Comparison of ENCODE assay signal across 2 cellular contexts in the genomic region with DNA sequence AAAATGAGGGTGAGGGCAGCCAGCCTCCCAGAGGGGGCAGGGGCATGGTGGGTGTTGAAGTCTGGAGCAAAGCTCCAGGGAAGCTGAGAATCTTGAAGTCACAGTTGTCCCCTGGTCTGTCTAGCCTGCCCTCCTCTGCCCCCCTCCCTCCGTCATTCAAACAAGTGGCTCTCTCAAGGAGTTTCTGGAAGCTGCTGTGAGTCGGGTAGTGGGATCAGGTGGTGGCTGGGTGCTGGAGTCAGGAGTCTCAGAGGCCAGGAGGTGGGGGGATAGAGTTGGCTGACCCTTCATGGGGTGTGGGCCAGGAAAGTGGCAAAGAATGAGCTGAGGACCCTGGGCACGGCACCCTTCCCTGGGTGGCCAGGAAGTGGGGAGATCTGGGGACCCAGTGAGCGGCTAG.
TF ChIP-seq lines count a peak whose summit lies in the region.

No MANE protein-coding gene starts in this region.

TF ChIP-seq in SK-N-SH, 30 proteins besides CTCF, POLR2A, EP300 and RAD21:
- TF ChIP-seq, protein P1, sequence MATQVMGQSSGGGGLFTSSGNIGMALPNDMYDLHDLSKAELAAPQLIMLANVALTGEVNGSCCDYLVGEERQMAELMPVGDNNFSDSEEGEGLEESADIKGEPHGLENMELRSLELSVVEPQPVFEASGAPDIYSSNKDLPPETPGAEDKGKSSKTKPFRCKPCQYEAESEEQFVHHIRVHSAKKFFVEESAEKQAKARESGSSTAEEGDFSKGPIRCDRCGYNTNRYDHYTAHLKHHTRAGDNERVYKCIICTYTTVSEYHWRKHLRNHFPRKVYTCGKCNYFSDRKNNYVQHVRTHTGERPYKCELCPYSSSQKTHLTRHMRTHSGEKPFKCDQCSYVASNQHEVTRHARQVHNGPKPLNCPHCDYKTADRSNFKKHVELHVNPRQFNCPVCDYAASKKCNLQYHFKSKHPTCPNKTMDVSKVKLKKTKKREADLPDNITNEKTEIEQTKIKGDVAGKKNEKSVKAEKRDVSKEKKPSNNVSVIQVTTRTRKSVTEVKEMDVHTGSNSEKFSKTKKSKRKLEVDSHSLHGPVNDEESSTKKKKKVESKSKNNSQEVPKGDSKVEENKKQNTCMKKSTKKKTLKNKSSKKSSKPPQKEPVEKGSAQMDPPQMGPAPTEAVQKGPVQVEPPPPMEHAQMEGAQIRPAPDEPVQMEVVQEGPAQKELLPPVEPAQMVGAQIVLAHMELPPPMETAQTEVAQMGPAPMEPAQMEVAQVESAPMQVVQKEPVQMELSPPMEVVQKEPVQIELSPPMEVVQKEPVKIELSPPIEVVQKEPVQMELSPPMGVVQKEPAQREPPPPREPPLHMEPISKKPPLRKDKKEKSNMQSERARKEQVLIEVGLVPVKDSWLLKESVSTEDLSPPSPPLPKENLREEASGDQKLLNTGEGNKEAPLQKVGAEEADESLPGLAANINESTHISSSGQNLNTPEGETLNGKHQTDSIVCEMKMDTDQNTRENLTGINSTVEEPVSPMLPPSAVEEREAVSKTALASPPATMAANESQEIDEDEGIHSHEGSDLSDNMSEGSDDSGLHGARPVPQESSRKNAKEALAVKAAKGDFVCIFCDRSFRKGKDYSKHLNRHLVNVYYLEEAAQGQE (IDR thresholded peaks at IDR 0.05; ENCODE audit: low read depth, low read length): no peak
- TF ChIP-seq, protein P2, sequence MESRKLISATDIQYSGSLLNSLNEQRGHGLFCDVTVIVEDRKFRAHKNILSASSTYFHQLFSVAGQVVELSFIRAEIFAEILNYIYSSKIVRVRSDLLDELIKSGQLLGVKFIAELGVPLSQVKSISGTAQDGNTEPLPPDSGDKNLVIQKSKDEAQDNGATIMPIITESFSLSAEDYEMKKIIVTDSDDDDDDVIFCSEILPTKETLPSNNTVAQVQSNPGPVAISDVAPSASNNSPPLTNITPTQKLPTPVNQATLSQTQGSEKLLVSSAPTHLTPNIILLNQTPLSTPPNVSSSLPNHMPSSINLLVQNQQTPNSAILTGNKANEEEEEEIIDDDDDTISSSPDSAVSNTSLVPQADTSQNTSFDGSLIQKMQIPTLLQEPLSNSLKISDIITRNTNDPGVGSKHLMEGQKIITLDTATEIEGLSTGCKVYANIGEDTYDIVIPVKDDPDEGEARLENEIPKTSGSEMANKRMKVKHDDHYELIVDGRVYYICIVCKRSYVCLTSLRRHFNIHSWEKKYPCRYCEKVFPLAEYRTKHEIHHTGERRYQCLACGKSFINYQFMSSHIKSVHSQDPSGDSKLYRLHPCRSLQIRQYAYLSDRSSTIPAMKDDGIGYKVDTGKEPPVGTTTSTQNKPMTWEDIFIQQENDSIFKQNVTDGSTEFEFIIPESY (IDR thresholded peaks at IDR 0.05; ENCODE audit: borderline replicate concordance, low read depth): no peak
- no peak for TF ChIP-seq NRF1 (IDR thresholded peaks at IDR 0.05; ENCODE audit: low read depth, low read length)
- TF ChIP-seq, protein P3, sequence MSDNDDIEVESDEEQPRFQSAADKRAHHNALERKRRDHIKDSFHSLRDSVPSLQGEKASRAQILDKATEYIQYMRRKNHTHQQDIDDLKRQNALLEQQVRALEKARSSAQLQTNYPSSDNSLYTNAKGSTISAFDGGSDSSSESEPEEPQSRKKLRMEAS (IDR thresholded peaks at IDR 0.05; ENCODE audit: low read depth): no peak

TF ChIP-seq in SK-N-SH treated with all-trans-retinoic acid at 6 μM for 48 hours, 23 proteins besides CTCF, POLR2A, EP300 and RAD21 (continued from another document):
- TF ChIP-seq CSDC2 (CRISPR knock-in tag; IDR thresholded peaks at IDR 0.05): no peak
- TF ChIP-seq, protein P4, sequence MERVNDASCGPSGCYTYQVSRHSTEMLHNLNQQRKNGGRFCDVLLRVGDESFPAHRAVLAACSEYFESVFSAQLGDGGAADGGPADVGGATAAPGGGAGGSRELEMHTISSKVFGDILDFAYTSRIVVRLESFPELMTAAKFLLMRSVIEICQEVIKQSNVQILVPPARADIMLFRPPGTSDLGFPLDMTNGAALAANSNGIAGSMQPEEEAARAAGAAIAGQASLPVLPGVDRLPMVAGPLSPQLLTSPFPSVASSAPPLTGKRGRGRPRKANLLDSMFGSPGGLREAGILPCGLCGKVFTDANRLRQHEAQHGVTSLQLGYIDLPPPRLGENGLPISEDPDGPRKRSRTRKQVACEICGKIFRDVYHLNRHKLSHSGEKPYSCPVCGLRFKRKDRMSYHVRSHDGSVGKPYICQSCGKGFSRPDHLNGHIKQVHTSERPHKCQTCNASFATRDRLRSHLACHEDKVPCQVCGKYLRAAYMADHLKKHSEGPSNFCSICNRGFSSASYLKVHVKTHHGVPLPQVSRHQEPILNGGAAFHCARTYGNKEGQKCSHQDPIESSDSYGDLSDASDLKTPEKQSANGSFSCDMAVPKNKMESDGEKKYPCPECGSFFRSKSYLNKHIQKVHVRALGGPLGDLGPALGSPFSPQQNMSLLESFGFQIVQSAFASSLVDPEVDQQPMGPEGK (CRISPR knock-in tag; IDR thresholded peaks at IDR 0.05; ENCODE audit: borderline replicate concordance): no peak
- no peak for TF ChIP-seq BACH2 (CRISPR knock-in tag; IDR thresholded peaks at IDR 0.05; ENCODE audit: borderline replicate concordance)
- TF ChIP-seq ESRRG (CRISPR knock-in tag; IDR thresholded peaks at IDR 0.05): no peak
- TF ChIP-seq GLIS3 (CRISPR knock-in tag; IDR thresholded peaks at IDR 0.05): no peak
- TF ChIP-seq, protein P5, sequence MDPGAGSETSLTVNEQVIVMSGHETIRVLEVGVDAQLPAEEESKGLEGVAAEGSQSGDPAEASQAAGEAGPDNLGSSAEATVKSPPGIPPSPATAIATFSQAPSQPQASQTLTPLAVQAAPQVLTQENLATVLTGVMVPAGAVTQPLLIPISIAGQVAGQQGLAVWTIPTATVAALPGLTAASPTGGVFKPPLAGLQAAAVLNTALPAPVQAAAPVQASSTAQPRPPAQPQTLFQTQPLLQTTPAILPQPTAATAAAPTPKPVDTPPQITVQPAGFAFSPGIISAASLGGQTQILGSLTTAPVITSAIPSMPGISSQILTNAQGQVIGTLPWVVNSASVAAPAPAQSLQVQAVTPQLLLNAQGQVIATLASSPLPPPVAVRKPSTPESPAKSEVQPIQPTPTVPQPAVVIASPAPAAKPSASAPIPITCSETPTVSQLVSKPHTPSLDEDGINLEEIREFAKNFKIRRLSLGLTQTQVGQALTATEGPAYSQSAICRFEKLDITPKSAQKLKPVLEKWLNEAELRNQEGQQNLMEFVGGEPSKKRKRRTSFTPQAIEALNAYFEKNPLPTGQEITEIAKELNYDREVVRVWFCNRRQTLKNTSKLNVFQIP (CRISPR knock-in tag; IDR thresholded peaks at IDR 0.05; ENCODE audit: borderline replicate concordance, low read depth): no peak
- no peak for TF ChIP-seq ARNTL (CRISPR knock-in tag; IDR thresholded peaks at IDR 0.05; ENCODE audit: borderline replicate concordance, low read depth)
- no peak for TF ChIP-seq PPARA (CRISPR knock-in tag; IDR thresholded peaks at IDR 0.05; ENCODE audit: borderline replicate concordance)
- no peak for TF ChIP-seq ZFP3 (CRISPR knock-in tag; IDR thresholded peaks at IDR 0.05)
- no peak for TF ChIP-seq ZFP30 (CRISPR knock-in tag; IDR thresholded peaks at IDR 0.05)
- no peak for TF ChIP-seq SNAI2 (CRISPR knock-in tag; IDR thresholded peaks at IDR 0.05)
- no peak for TF ChIP-seq RARB (CRISPR knock-in tag; IDR thresholded peaks at IDR 0.05)
- no peak for TF ChIP-seq ZNF565 (CRISPR knock-in tag; conservative IDR thresholded peaks at IDR 0.05; ENCODE audit: low read depth)
- TF ChIP-seq ZC3H10 (CRISPR knock-in tag; IDR thresholded peaks at IDR 0.05): no peak
- TF ChIP-seq, protein P6, sequence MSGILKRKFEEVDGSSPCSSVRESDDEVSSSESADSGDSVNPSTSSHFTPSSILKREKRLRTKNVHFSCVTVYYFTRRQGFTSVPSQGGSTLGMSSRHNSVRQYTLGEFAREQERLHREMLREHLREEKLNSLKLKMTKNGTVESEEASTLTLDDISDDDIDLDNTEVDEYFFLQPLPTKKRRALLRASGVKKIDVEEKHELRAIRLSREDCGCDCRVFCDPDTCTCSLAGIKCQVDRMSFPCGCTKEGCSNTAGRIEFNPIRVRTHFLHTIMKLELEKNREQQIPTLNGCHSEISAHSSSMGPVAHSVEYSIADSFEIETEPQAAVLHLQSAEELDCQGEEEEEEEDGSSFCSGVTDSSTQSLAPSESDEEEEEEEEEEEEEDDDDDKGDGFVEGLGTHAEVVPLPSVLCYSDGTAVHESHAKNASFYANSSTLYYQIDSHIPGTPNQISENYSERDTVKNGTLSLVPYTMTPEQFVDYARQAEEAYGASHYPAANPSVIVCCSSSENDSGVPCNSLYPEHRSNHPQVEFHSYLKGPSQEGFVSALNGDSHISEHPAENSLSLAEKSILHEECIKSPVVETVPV (CRISPR knock-in tag; IDR thresholded peaks at IDR 0.05): no peak
- TF ChIP-seq TOX (CRISPR knock-in tag; IDR thresholded peaks at IDR 0.05; ENCODE audit: borderline replicate concordance): no peak
